Comparison of ENCODE assay signal across 8 cellular contexts in the genomic region with DNA sequence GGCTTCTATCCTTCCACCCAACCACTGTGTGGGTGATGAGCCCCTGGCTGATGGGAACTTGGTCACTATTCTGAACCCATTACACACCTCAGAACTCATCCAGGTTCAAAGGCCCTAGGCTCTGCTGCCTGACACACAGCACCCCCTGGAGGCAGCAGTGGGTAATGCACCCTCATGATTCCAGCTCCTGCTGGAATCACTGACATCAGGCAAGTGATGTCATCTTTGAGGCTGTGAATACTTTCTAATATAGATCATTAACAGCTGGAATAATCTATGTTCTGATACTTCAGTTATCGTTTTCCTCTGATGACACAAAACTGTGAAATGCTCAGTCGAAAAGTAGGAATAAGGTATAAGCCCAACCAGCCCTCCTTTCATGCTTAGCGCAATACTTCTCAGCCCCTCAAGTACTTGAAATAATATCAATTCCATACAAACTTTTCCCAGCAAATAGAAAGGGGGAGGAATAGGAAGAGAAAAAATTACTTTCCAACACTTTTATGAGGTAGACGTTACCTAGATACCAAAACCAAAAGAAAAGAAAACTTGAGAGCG. TPM values are rescaled to one million over a fixed set of nuclear protein-coding genes. Genes with fewer than 3 reads are reported as not detected.
A peak's percentile ranks its signal among the peaks of the same experiment; 100 is the strongest.
DNase-seq lines count a peak whose midpoint lies in the region; ATAC-seq and TF ChIP-seq lines count a peak whose summit lies in the region.

No MANE protein-coding gene starts in this region.

- no peaks in the 10 kb centered on the region for H3K4me1 Mint-ChIP-seq in activated T-cell treated with anti-CD3 and anti-CD28 coated beads, Interleukin-2, amount 50 U/mL, for 72 hours (ENCODE audit: low read depth)

- intact Hi-C loops in OCI-LY7 (cut with micrococcal nuclease; ENCODE audit: unreplicated experiment) (loop anchor here (1.0 kb wide), 1 partner anchor 316 kb away; no protein-coding TSS in a partner anchor), ovary (cut with DNase I) (no loop called here), transverse colon (cut with DNase I; ENCODE audit: low total_unique reads) (no loop called here)

- TF ChIP-seq CTCF in OCI-LY7 (conservative IDR thresholded peaks at IDR 0.05; ENCODE audit: low read length) = peak; percentile 98
- TF ChIP-seq CTCF in foreskin keratinocyte (conservative IDR thresholded peaks at IDR 0.05) = peak; percentile 94
- peak; percentile 34 to 57 (median 36) for TF ChIP-seq CTCF in ovary (IDR thresholded peaks at IDR 0.05)
- TF ChIP-seq CTCF in transverse colon (IDR thresholded peaks at IDR 0.05) = peak; percentile 88 to 96 (median 93)

- no peaks in the 10 kb centered on the region for H3K79me2 ChIP-seq in OCI-LY7 (ENCODE audit: insufficient read depth, low read depth, low read length)

- H2AFZ ChIP-seq in OCI-LY7 (ENCODE audit: low read length) = no peak overlapping the region

- in situ Hi-C loops in transverse colon (cut with MboI; ENCODE audit: low pct_ligation_motif_present in 1 of 4, low pct_unique_long_range_greater_than_20kb in 1 of 4, low sequenced_read_pairs in 3 of 4) = no loop called here

- TF ChIP-seq POLR2A in ovary (IDR thresholded peaks at IDR 0.05) (no peak), transverse colon (IDR thresholded peaks at IDR 0.05) (no peak)

- peak; percentile 34 to 51 for ATAC-seq in activated T-cell treated with anti-CD3 and anti-CD28 coated beads, Interleukin-2, amount 50 U/mL, for 72 hours (replicated peaks in 1 of 2)
- peak; percentile 88 for ATAC-seq in foreskin keratinocyte

- H4K20me1 ChIP-seq in OCI-LY7 (ENCODE audit: insufficient read depth, low read length) = no peaks in the 10 kb centered on the region

- no peaks in the 10 kb centered on the region for H3K4me1 ChIP-seq in OCI-LY7 (ENCODE audit: insufficient read depth, low read length, poor library complexity, severe bottlenecking)
- H3K4me1 ChIP-seq in foreskin keratinocyte = no peaks in the 10 kb centered on the region
- H3K4me1 ChIP-seq in ovary (ENCODE audit: insufficient read depth) = no peaks in the 10 kb centered on the region
- peaks cover 0 to 6% (median 0%) of the 10 kb centered on the region in 4 donors for H3K4me1 ChIP-seq in transverse colon

- H3K36me3 Mint-ChIP-seq in activated T-cell treated with anti-CD3 and anti-CD28 coated beads, Interleukin-2, amount 50 U/mL, for 72 hours (ENCODE audit: insufficient read depth in 2 of 2) = no peaks in the 10 kb centered on the region

- no TSS peak for BruUV-seq in OCI-LY7 (replicated peaks; lab: Mats Ljungman, UMichigan)

- H3K27ac Mint-ChIP-seq in activated T-cell treated with anti-CD3 and anti-CD28 coated beads, Interleukin-2, amount 50 U/mL, for 72 hours = no peak overlapping the region

- no peaks in the 10 kb centered on the region for H3K9me3 ChIP-seq in OCI-LY7 (ENCODE audit: low read length)
- H3K9me3 ChIP-seq in ovary = no peaks in the 10 kb centered on the region
- no peaks in the 10 kb centered on the region for H3K9me3 ChIP-seq in transverse colon

- POLR2A ChIA-PET in OCI-LY7 (lab: Charles Lee) = no interaction called here

- peaks cover 23% of the 10 kb centered on the region for H3K27me3 Mint-ChIP-seq in activated T-cell treated with anti-CD3 and anti-CD28 coated beads, Interleukin-2, amount 50 U/mL, for 72 hours (ENCODE audit: low read depth)

- H3K9me2 ChIP-seq in OCI-LY7 (ENCODE audit: insufficient read depth, low read length) = no peaks in the 10 kb centered on the region

- CTCF ChIA-PET in OCI-LY7 (lab: Charles Lee; ENCODE audit: unreplicated experiment) = no interaction called here

- H3K4me3 ChIP-seq in OCI-LY7 (ENCODE audit: low read depth, low read length, poor library complexity, severe bottlenecking) (no peak overlapping the region), ovary (no peak overlapping the region), transverse colon (no peak overlapping the region)

- WGBS in ovary, 3 donors = 65 to 69% (median 66%) methylated on average over 5 of the region's 5 CpGs
- WGBS in transverse colon (ENCODE audit: low coverage in 1 of 2), 2 donors = 59 to 65% methylated on average over 5 of the region's 5 CpGs

- H3K27me3 ChIP-seq in foreskin keratinocyte (peaks cover 15% of the 10 kb centered on the region), ovary (no peaks in the 10 kb centered on the region), transverse colon (no peaks in the 10 kb centered on the region)

- H3K36me3 ChIP-seq in OCI-LY7 (ENCODE audit: insufficient read depth, low read length) (no peaks in the 10 kb centered on the region), ovary (no peaks in the 10 kb centered on the region), transverse colon (no peaks in the 10 kb centered on the region)

- DNase-seq in Ammon's horn (ENCODE audit: low spot score) = peak; percentile 52
- DNase-seq in GM19240 (ENCODE audit: insufficient read length, low spot score) = peak; percentile 76
- peak; percentile 45 for DNase-seq in OCI-LY7 (ENCODE audit: low spot score)
- peak; percentile 61 to 74 for DNase-seq in activated T-cell treated with anti-CD3 and anti-CD28 coated beads, Interleukin-2, amount 50 U/mL, for 72 hours
- peak in 1 of 2 donors; percentile 38 for DNase-seq in foreskin keratinocyte
- DNase-seq in ovary = peak in 3 of 5 donors; percentile 41 to 64 (median 55)
- DNase-seq in transverse colon = peak; percentile 82
- DNase-seq in NCI-H2171 (lab: John Stamatoyannopoulos, UW) = no peak

- H3K27ac ChIP-seq in OCI-LY7 (ENCODE audit: low read depth, low read length, poor library complexity, severe bottlenecking) = no peak overlapping the region
- H3K27ac ChIP-seq in foreskin keratinocyte = no peak overlapping the region
- no peak overlapping the region for H3K27ac ChIP-seq in ovary
- peak overlapping the region in 1 of 4 donors; percentile 12 for H3K27ac ChIP-seq in transverse colon

- no peaks in the 10 kb centered on the region for H3K9me3 Mint-ChIP-seq in activated T-cell treated with anti-CD3 and anti-CD28 coated beads, Interleukin-2, amount 50 U/mL, for 72 hours

- no peak overlapping the region for H3K4me2 ChIP-seq in OCI-LY7 (ENCODE audit: low read length)

- H3K4me3 Mint-ChIP-seq in activated T-cell treated with anti-CD3 and anti-CD28 coated beads, Interleukin-2, amount 50 U/mL, for 72 hours = no peak overlapping the region

- no peak for TF ChIP-seq EP300 in ovary (IDR thresholded peaks at IDR 0.05)
- TF ChIP-seq EP300 in transverse colon (IDR thresholded peaks at IDR 0.05; ENCODE audit: low read depth) = no peak

RNA-seq across cellular contexts. Expression of a gene that starts 7.5 kb away (rescaled TPM):
- total RNA-seq in OCI-LY7 (2014; rRNA removed; shearing (Covaris generic)) = not detected in 2 replicates
- total RNA-seq in OCI-LY7 (2022) = not detected in 2 replicates
- not detected for total RNA-seq in activated T-cell treated with anti-CD3 and anti-CD28 coated beads, Interleukin-2, amount 50 U/mL, for 72 hours
- total RNA-seq in foreskin keratinocyte = not detected in 2 replicates
- not detected in 2 replicates for polyA plus RNA-seq in foreskin keratinocyte
- total RNA-seq in ovary = not detected
- not detected for polyA plus RNA-seq in ovary
- total RNA-seq in transverse colon = not detected

RNA-seq across cellular contexts. Expression of a gene that starts 18.4 kb away (rescaled TPM):
- total RNA-seq in OCI-LY7 (2014; rRNA removed; shearing (Covaris generic)) = not detected in 2 replicates
- total RNA-seq in OCI-LY7 (2022) (not detected in 2 replicates), foreskin keratinocyte (not detected in 2 replicates), ovary (not detected), transverse colon (not detected)
- not detected for total RNA-seq in activated T-cell treated with anti-CD3 and anti-CD28 coated beads, Interleukin-2, amount 50 U/mL, for 72 hours
- polyA plus RNA-seq in foreskin keratinocyte (not detected in 2 replicates), ovary (not detected)

RNA-seq across cellular contexts. Expression of a gene that starts 40.7 kb away (rescaled TPM):
- not detected in 2 replicates for total RNA-seq in OCI-LY7 (2014; rRNA removed; shearing (Covaris generic))
- total RNA-seq in OCI-LY7 (2022) = not detected in 2 replicates
- total RNA-seq in activated T-cell treated with anti-CD3 and anti-CD28 coated beads, Interleukin-2, amount 50 U/mL, for 72 hours = under 1 TPM; 0.19 TPM
- total RNA-seq in foreskin keratinocyte = not detected in 2 replicates
- not detected in 2 replicates for polyA plus RNA-seq in foreskin keratinocyte
- total RNA-seq in ovary = under 1 TPM in 4 of 7 donors, not detected in 3; 0.40 to 0.80 (median 0.53) TPM
- 1 to 10 TPM in 1 of 2 donors, under 1 TPM in 1; 0.12 to 1.2 TPM for polyA plus RNA-seq in ovary
- 1 to 10 TPM in 1 of 4 donors, under 1 TPM in 2, not detected in 1; 0.79 to 1.2 (median 1.00) TPM for total RNA-seq in transverse colon

RNA-seq across cellular contexts. Expression of a gene that starts 43.4 kb away (rescaled TPM):
- 0.06 and 0.31 TPM in 2 replicates for total RNA-seq in OCI-LY7 (2014; rRNA removed; shearing (Covaris generic))
- total RNA-seq in OCI-LY7 (2022) (0.30 and 0.34 TPM in 2 replicates), foreskin keratinocyte (1.6 and 1.9 TPM in 2 replicates), ovary (under 1 TPM; 0.15 to 0.57 (median 0.20) TPM), transverse colon (under 1 TPM in 2 of 4 donors, not detected in 2; 0.41 to 0.80 TPM)
- under 1 TPM; 0.36 to 0.46 TPM for total RNA-seq in activated T-cell treated with anti-CD3 and anti-CD28 coated beads, Interleukin-2, amount 50 U/mL, for 72 hours
- polyA plus RNA-seq in foreskin keratinocyte (1.2 and 1.5 TPM in 2 replicates), ovary (under 1 TPM; 0.34 to 0.42 TPM)

Comparison
In these comparisons a context has a peak if more than half of its experiments do, and no peak if none do; other contexts are left out.
1. CTCF ChIP-seq: peak in every context shown above with its lines; median percentile 98 in OCI-LY7; 94 in foreskin keratinocyte; 93 in transverse colon; 36 in ovary.